Comparison of ENCODE assay signal across 2 cellular contexts in genomic region chr13:113589961-113590339, GRCh38.
TF ChIP-seq lines count a peak whose summit lies in the region.

No MANE protein-coding gene starts in this region.

TF ChIP-seq in GM23338, 12 proteins besides CTCF, POLR2A, EP300 and RAD21 (continued from another document):
- no peak for TF ChIP-seq REST (IDR thresholded peaks at IDR 0.05; ENCODE audit: unreplicated experiment)
- no peak for TF ChIP-seq EZH2 (IDR thresholded peaks at IDR 0.05; ENCODE audit: low read depth, unreplicated experiment)
- no peak for TF ChIP-seq NANOG (IDR thresholded peaks at IDR 0.05; ENCODE audit: borderline replicate concordance)
- no peak for TF ChIP-seq JUNB (IDR thresholded peaks at IDR 0.05; ENCODE audit: unreplicated experiment)
- TF ChIP-seq POLR2AphosphoS5 (IDR thresholded peaks at IDR 0.05; ENCODE audit: low read depth): no peak
- TF ChIP-seq ZNF331 (CRISPR knock-in tag; IDR thresholded peaks at IDR 0.05; ENCODE audit: low read depth): no peak
- no peak for TF ChIP-seq EZH2phosphoT487 (IDR thresholded peaks at IDR 0.05; ENCODE audit: unreplicated experiment)
- no peak for TF ChIP-seq STAT1 (IDR thresholded peaks at IDR 0.05; ENCODE audit: unreplicated experiment)
- no peak for TF ChIP-seq ZNF462 (CRISPR knock-in tag; IDR thresholded peaks at IDR 0.05)
- TF ChIP-seq CREB1 (CRISPR knock-in tag; IDR thresholded peaks at IDR 0.05; ENCODE audit: low read depth): no peak
- no peak for TF ChIP-seq ZNF114 (CRISPR knock-in tag; IDR thresholded peaks at IDR 0.05)

TF ChIP-seq in WTC11, 78 proteins besides CTCF, POLR2A, EP300 and RAD21 (continued from another document):
- no peak for TF ChIP-seq ARID4B (CRISPR knock-in tag; IDR thresholded peaks at IDR 0.05; ENCODE audit: borderline replicate concordance)
- TF ChIP-seq HMGA2 (CRISPR knock-in tag; IDR thresholded peaks at IDR 0.05): no peak
- TF ChIP-seq JUN (CRISPR knock-in tag; IDR thresholded peaks at IDR 0.05): no peak
- no peak for TF ChIP-seq EMX1 (CRISPR knock-in tag; IDR thresholded peaks at IDR 0.05)
- TF ChIP-seq ZNF425 (CRISPR knock-in tag; conservative IDR thresholded peaks at IDR 0.05): no peak
- no peak for TF ChIP-seq IRF2 (CRISPR knock-in tag; IDR thresholded peaks at IDR 0.05; ENCODE audit: borderline replicate concordance, low read depth)
- no peak for TF ChIP-seq ETV6 (CRISPR knock-in tag; IDR thresholded peaks at IDR 0.05)
- TF ChIP-seq TCF7 (CRISPR knock-in tag; IDR thresholded peaks at IDR 0.05; ENCODE audit: low read depth): no peak
- TF ChIP-seq PREB (CRISPR knock-in tag; IDR thresholded peaks at IDR 0.05; ENCODE audit: borderline replicate concordance): no peak
- no peak for TF ChIP-seq E2F1 (CRISPR knock-in tag; IDR thresholded peaks at IDR 0.05)
- no peak for TF ChIP-seq KAT7 (CRISPR knock-in tag; IDR thresholded peaks at IDR 0.05; ENCODE audit: borderline replicate concordance)
TF ChIP-seq in WTC11: peak in this region for 0.
